22 cellular contexts compared by ENCODE assay signal in genomic region chr7:2171855-2172254, GRCh38.
DNase-seq lines count a peak whose midpoint lies in the region; ATAC-seq and TF ChIP-seq lines count a peak whose summit lies in the region.
"Had no signal": no experiment of that assay in that cellular context is flagged by ENCODE, and none has a peak within 500 bp of the region (broad histone marks: within the 10 kb centered on the region; RNA-seq: fewer than 3 reads in every experiment).

No MANE protein-coding gene starts in this region.

- H3K4me1 ChIP-seq in SJCRH30 (peaks cover 12% of the 10 kb centered on the region), sigmoid colon (peaks cover 0 to 49% (median 43%) of the 10 kb centered on the region in 4 donors), Caco-2 (peaks cover 9% of the 10 kb centered on the region)

- ATAC-seq in GM21360 (IDR thresholded peaks at IDR 0.05; ENCODE audit: unreplicated experiment), result no peak
- ATAC-seq: activated T-cell treated with anti-CD3 and anti-CD28 coated beads, Interleukin-2, amount 50 U/mL, for 72 hours had no signal

- H3K9me3 Mint-ChIP-seq in Caco-2 (ENCODE audit: unreplicated experiment), result no peaks in the 10 kb centered on the region
- H3K9me3 Mint-ChIP-seq: activated naive CD4-positive, alpha-beta T cell treated with anti-CD3 and anti-CD28 coated beads for 36 hours; activated T-cell treated with anti-CD3 and anti-CD28 coated beads, Interleukin-2, amount 50 U/mL, for 72 hours had no signal

- TF ChIP-seq CTCF in sigmoid colon (IDR thresholded peaks at IDR 0.05) (no peak), Caco-2 (IDR thresholded peaks at IDR 0.05; ENCODE audit: insufficient read depth in 1 of 2, low read depth in 1 of 2, low read length in 1 of 2, severe bottlenecking in 1 of 2, unreplicated experiment in 1 of 2) (no peak)

- no peak for TF ChIP-seq POLR2A in sigmoid colon (IDR thresholded peaks at IDR 0.05)

- CTCF ChIA-PET in Caco-2 (lab: Charles Lee), result no interaction called here

- 93 to 94% methylated on average over 6 of the region's 6 CpGs for WGBS in sigmoid colon, 2 donors

- H3K36me3 ChIP-seq in H7 (replicated peaks; ENCODE audit: control insufficient read depth, insufficient read depth, low read length), result peaks cover 3% of the 10 kb centered on the region
- no peaks in the 10 kb centered on the region for H3K36me3 ChIP-seq in SJCRH30
- no peaks in the 10 kb centered on the region for H3K36me3 ChIP-seq in sigmoid colon
- peaks cover under 1% of the 10 kb centered on the region; the same call in 1 of the 2 replicates for H3K36me3 ChIP-seq in Caco-2 (ENCODE audit: control insufficient read depth, insufficient read depth, low read length)
- H3K36me3 ChIP-seq: breast epithelium, lower lobe of right lung, prostate gland had no signal

- BruUV-seq in Caco-2 (replicated peaks; lab: Mats Ljungman, UMichigan), result no TSS peak

- no peak overlapping the region for H3K4me3 ChIP-seq in H7 (ENCODE audit: insufficient read depth, low read depth, low read length)
- no peak overlapping the region for H3K4me3 ChIP-seq in SJCRH30
- no peak overlapping the region for H3K4me3 ChIP-seq in sigmoid colon
- H3K4me3 ChIP-seq in Caco-2 (ENCODE audit: low read depth, low read length), result no peak overlapping the region
- H3K4me3 ChIP-seq: breast epithelium, coronary artery, lower lobe of right lung, prostate gland had no signal

- peaks cover 10% of the 10 kb centered on the region for H3K4me1 Mint-ChIP-seq in Caco-2 (ENCODE audit: low read depth, unreplicated experiment)

- no peak overlapping the region for H3K4me3 Mint-ChIP-seq in Caco-2 (ENCODE audit: unreplicated experiment)
- H3K4me3 Mint-ChIP-seq: activated naive CD4-positive, alpha-beta T cell treated with anti-CD3 and anti-CD28 coated beads for 36 hours; activated T-cell treated with anti-CD3 and anti-CD28 coated beads, Interleukin-2, amount 50 U/mL, for 72 hours had no signal

- H3K27ac Mint-ChIP-seq in Caco-2 (ENCODE audit: unreplicated experiment), result no peak overlapping the region
- H3K27ac Mint-ChIP-seq: activated naive CD4-positive, alpha-beta T cell treated with anti-CD3 and anti-CD28 coated beads for 36 hours; activated T-cell treated with anti-CD3 and anti-CD28 coated beads, Interleukin-2, amount 50 U/mL, for 72 hours had no signal

- no peaks in the 10 kb centered on the region for H3K9me3 ChIP-seq in SJCRH30 (replicated peaks)
- no peaks in the 10 kb centered on the region for H3K9me3 ChIP-seq in sigmoid colon
- no peaks in the 10 kb centered on the region for H3K9me3 ChIP-seq in Caco-2
- H3K9me3 ChIP-seq: breast epithelium, lower lobe of right lung, prostate gland had no signal

- intact Hi-C loops in sigmoid colon (cut with DNase I) (loop anchor here (5.0 kb wide), 1 partner anchor 65 kb away; no protein-coding TSS in a partner anchor), Caco-2 (cut with micrococcal nuclease; ENCODE audit: unreplicated experiment) (no loop called here)

- H3K27me3 ChIP-seq in H7 (ENCODE audit: control insufficient read depth, insufficient read depth, low read length) (no peaks in the 10 kb centered on the region), SJCRH30 (no peaks in the 10 kb centered on the region), sigmoid colon (no peaks in the 10 kb centered on the region), Caco-2 (replicated peaks; ENCODE audit: control insufficient read depth, insufficient read depth, low read length) (no peaks in the 10 kb centered on the region)
- H3K27me3 ChIP-seq: breast epithelium had no signal

- DNase-seq in DMS79 treated with DMSO at 0.1 percent for 48 hours (lab: John Stamatoyannopoulos, UW), result peak; percentile 30
- no peak for DNase-seq in DMS79 (lab: John Stamatoyannopoulos, UW)
- peak; percentile 36 for DNase-seq in H7
- peak; percentile 24 to 45 for DNase-seq in SJCRH30
- no peak for DNase-seq in sigmoid colon
- no peak for DNase-seq in midbrain (lab: John Stamatoyannopoulos, UW)
- no peak for DNase-seq in Caco-2
- DNase-seq: activated naive CD4-positive, alpha-beta T cell treated with anti-CD3 and anti-CD28 coated beads for 36 hours; activated T-cell treated with anti-CD3 and anti-CD28 coated beads, Interleukin-2, amount 50 U/mL, for 72 hours; amniotic stem cell; COR-L47; KG1; lower lobe of right lung; NCI-H1048; NCI-H1930; NCI-H524 treated with DMSO at 0.1 percent for 48 hours; small intestine; stimulated activated naive CD4-positive, alpha-beta T cell had no signal

- peaks cover 11% of the 10 kb centered on the region for H3K36me3 Mint-ChIP-seq in Caco-2 (ENCODE audit: insufficient read depth, unreplicated experiment)

- TF ChIP-seq EP300 in sigmoid colon (IDR thresholded peaks at IDR 0.05), result no peak

- POLR2A ChIA-PET in Caco-2 (lab: Charles Lee), result no interaction called here

- H3K27ac ChIP-seq in SJCRH30 (no peak overlapping the region), sigmoid colon (peak overlapping the region in 3 of 4 donors; percentile 63 to 77 (median 77))
- H3K27ac ChIP-seq: coronary artery, prostate gland had no signal

- no peaks in the 10 kb centered on the region for H3K27me3 Mint-ChIP-seq in Caco-2 (ENCODE audit: insufficient read depth, unreplicated experiment)

Comparison
In these comparisons a context has a peak if more than half of its experiments do, and no peak if none do; other contexts are left out.
1. DNase-seq: peak in DMS79 treated with DMSO at 0.1 percent for 48 hours (single experiment), H7 (single experiment) and SJCRH30 (2 of 2); none in DMS79 (single experiment), sigmoid colon (single experiment), midbrain (single experiment) and Caco-2 (0 of 2).